9 cellular contexts compared by ENCODE assay signal in genomic region chr16:20040011-20040410, GRCh38. TPM values are rescaled to one million over a fixed set of nuclear protein-coding genes. Genes with fewer than 3 reads are reported as not detected.
"Had no signal": no experiment of that assay in that cellular context is flagged by ENCODE, and none has a peak within 500 bp of the region (broad histone marks: within the 10 kb centered on the region; RNA-seq: fewer than 3 reads in every experiment).

No MANE protein-coding gene starts in this region.

- DNase-seq: GDM1, GF-D8 had no signal

- ATAC-seq: GM12878 had no signal

- FAIRE-seq: G401.6, GM12878, GM12891, GM12892, GM18507, GM19239 had no signal

- H3K4me3 ChIP-seq: GM12878 had no signal

RNA-seq across cellular contexts. Expression of gene GPR139, which starts 33.7 kb away (rescaled TPM):
- total RNA-seq: G401, GM12878 had no signal
- polyA plus RNA-seq: GM12878 had no signal
